ENCODE assay signal across 1 cellular context in genomic region chr14:92726135-92726932, GRCh38.
TF ChIP-seq lines count a peak whose summit lies in the region.

No MANE protein-coding gene starts in this region.

TF ChIP-seq in K562, 482 proteins besides CTCF, POLR2A, EP300 and RAD21 (continued from another document):
- TF ChIP-seq ZBTB34 (CRISPR knock-in tag; IDR thresholded peaks at IDR 0.05) (no peak), MGA (IDR thresholded peaks at IDR 0.05) (no peak), PML (IDR thresholded peaks at IDR 0.05; ENCODE audit: low read length) (no peak), SMARCE1 (IDR thresholded peaks at IDR 0.05) (0 out of 2 replicates have a peak, but pooled peaks have one; percentile 22), FOSL1 (tag; conservative IDR thresholded peaks at IDR 0.05) (peak; percentile 71), ZNF143 (CRISPR knock-in tag; IDR thresholded peaks at IDR 0.05) (no peak), COPS2 (conservative IDR thresholded peaks at IDR 0.05) (no peak), PREB (CRISPR knock-in tag; IDR thresholded peaks at IDR 0.05) (no peak), NR2C2 (CRISPR knock-in tag; IDR thresholded peaks at IDR 0.05) (no peak), NR2C2 (tag; IDR thresholded peaks at IDR 0.05) (no peak), ETS2 (tag; IDR thresholded peaks at IDR 0.05; ENCODE audit: borderline replicate concordance, poor library complexity, severe bottlenecking) (no peak), ZNF764 (CRISPR knock-in tag; IDR thresholded peaks at IDR 0.05; ENCODE audit: low read depth) (no peak), ZNF449 (CRISPR knock-in tag; IDR thresholded peaks at IDR 0.05) (no peak), SP1 (CRISPR knock-in tag; IDR thresholded peaks at IDR 0.05) (no peak), DACH1 (IDR thresholded peaks at IDR 0.05; ENCODE audit: partially characterized antibody) (no peak), SNIP1 (IDR thresholded peaks at IDR 0.05; ENCODE audit: low read depth) (no peak), CBFA2T3 (IDR thresholded peaks at IDR 0.05) (0 out of 2 replicates have a peak, but pooled peaks have one; percentile 4), YY1 (IDR thresholded peaks at IDR 0.05; ENCODE audit: borderline replicate concordance in 1 of 3, control insufficient read depth in 1 of 3, extremely low read depth in 1 of 3, insufficient read depth in 3 of 3, insufficient read length in 1 of 3, insufficient replicate concordance in 2 of 3, low read depth in 1 of 3, low read length in 2 of 3) (no peak), CREM (IDR thresholded peaks at IDR 0.05; ENCODE audit: low read depth) (peak; percentile 14; the same call in 1 of the 2 replicates)
- TF ChIP-seq, protein P1, sequence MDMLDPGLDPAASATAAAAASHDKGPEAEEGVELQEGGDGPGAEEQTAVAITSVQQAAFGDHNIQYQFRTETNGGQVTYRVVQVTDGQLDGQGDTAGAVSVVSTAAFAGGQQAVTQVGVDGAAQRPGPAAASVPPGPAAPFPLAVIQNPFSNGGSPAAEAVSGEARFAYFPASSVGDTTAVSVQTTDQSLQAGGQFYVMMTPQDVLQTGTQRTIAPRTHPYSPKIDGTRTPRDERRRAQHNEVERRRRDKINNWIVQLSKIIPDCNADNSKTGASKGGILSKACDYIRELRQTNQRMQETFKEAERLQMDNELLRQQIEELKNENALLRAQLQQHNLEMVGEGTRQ (CRISPR knock-in tag; IDR thresholded peaks at IDR 0.05), result peak; percentile 30; the same call in 1 of the 2 replicates
- TF ChIP-seq, protein P2, sequence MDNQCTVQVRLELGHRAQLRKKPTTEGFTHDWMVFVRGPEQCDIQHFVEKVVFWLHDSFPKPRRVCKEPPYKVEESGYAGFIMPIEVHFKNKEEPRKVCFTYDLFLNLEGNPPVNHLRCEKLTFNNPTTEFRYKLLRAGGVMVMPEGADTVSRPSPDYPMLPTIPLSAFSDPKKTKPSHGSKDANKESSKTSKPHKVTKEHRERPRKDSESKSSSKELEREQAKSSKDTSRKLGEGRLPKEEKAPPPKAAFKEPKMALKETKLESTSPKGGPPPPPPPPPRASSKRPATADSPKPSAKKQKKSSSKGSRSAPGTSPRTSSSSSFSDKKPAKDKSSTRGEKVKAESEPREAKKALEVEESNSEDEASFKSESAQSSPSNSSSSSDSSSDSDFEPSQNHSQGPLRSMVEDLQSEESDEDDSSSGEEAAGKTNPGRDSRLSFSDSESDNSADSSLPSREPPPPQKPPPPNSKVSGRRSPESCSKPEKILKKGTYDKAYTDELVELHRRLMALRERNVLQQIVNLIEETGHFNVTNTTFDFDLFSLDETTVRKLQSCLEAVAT (IDR thresholded peaks at IDR 0.05), result no peak
- TF ChIP-seq, protein P3, sequence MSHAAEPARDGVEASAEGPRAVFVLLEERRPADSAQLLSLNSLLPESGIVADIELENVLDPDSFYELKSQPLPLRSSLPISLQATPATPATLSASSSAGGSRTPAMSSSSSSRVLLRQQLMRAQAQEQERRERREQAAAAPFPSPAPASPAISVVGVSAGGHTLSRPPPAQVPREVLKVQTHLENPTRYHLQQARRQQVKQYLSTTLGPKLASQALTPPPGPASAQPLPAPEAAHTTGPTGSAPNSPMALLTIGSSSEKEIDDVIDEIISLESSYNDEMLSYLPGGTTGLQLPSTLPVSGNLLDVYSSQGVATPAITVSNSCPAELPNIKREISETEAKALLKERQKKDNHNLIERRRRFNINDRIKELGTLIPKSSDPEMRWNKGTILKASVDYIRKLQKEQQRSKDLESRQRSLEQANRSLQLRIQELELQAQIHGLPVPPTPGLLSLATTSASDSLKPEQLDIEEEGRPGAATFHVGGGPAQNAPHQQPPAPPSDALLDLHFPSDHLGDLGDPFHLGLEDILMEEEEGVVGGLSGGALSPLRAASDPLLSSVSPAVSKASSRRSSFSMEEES (CRISPR knock-in tag; IDR thresholded peaks at IDR 0.05), result peak; percentile 22; the same call in 1 of the 2 replicates
- TF ChIP-seq, protein P4, sequence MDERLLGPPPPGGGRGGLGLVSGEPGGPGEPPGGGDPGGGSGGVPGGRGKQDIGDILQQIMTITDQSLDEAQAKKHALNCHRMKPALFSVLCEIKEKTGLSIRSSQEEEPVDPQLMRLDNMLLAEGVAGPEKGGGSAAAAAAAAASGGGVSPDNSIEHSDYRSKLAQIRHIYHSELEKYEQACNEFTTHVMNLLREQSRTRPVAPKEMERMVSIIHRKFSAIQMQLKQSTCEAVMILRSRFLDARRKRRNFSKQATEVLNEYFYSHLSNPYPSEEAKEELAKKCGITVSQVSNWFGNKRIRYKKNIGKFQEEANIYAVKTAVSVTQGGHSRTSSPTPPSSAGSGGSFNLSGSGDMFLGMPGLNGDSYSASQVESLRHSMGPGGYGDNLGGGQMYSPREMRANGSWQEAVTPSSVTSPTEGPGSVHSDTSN (CRISPR knock-in tag; IDR thresholded peaks at IDR 0.05; ENCODE audit: low read depth), result no peak
- TF ChIP-seq, protein P4 (tag; conservative IDR thresholded peaks at IDR 0.05; ENCODE audit: low read depth), result no peak
